ENCODE assay signal across 14 cellular contexts in the genomic region with DNA sequence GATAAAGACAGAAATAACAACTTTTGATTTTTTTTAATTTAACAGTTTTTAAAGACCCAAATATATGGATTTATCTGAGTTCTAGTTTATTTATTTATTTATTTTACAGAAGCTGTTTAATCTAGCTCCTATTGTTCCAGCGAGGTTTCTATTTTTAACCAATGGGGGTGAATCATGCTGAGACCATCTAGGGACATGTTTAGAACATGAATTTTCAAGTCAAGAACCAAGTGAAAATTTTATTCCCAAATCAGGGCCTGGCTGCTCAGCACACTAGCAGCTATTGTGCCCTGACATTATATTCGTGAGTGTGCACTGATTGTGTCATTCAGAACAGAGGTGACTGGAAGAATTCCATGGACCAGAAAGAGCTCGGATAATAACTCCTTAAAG. TPM values are rescaled to one million over a fixed set of nuclear protein-coding genes. Genes with fewer than 3 reads are reported as not detected.
DNase-seq lines count a peak whose midpoint lies in the region; ATAC-seq and TF ChIP-seq lines count a peak whose summit lies in the region.
"Had no signal": no experiment of that assay in that cellular context is flagged by ENCODE, and none has a peak within 500 bp of the region (broad histone marks: within the 10 kb centered on the region; RNA-seq: fewer than 3 reads in every experiment).

No MANE protein-coding gene starts in this region.

- H3K36me3 Mint-ChIP-seq in activated naive CD4-positive, alpha-beta T cell treated with anti-CD3 and anti-CD28 coated beads, Interleukin-2, amount 50 U/mL, for 24 hours: peaks cover 3% of the 10 kb centered on the region
- H3K36me3 Mint-ChIP-seq in activated CD4-positive, alpha-beta T cell treated with anti-CD3 and anti-CD28 coated beads, Interleukin-2, amount 10 ng/mL, durations not matched to agents 24 days and 14 days (ENCODE audit: low read depth): peaks cover 4% of the 10 kb centered on the region
- H3K36me3 Mint-ChIP-seq: brain had no signal

- H3K9ac ChIP-seq in muscle layer of colon (ENCODE audit: low read length): peak overlapping the region; percentile 49

- H3K4me1 Mint-ChIP-seq in activated naive CD4-positive, alpha-beta T cell treated with anti-CD3 and anti-CD28 coated beads, Interleukin-2, amount 50 U/mL, for 24 hours: peaks cover 71% of the 10 kb centered on the region
- peaks cover 20% of the 10 kb centered on the region for H3K4me1 Mint-ChIP-seq in activated CD4-positive, alpha-beta T cell treated with anti-CD3 and anti-CD28 coated beads, Interleukin-2, amount 10 ng/mL, durations not matched to agents 24 days and 14 days

- H3K27ac ChIP-seq in coronary artery (peak overlapping the region; percentile 65 to 87), muscle layer of colon (ENCODE audit: low read depth, low read length) (peak overlapping the region; percentile 64), upper lobe of right lung (peak overlapping the region; percentile 21)
- H3K27ac ChIP-seq: A549 had no signal

- H3K27ac Mint-ChIP-seq in activated naive CD4-positive, alpha-beta T cell treated with anti-CD3 and anti-CD28 coated beads, Interleukin-2, amount 50 U/mL, for 24 hours: peak overlapping the region; percentile 62
- H3K27ac Mint-ChIP-seq in activated CD4-positive, alpha-beta T cell treated with anti-CD3 and anti-CD28 coated beads, Interleukin-2, amount 10 ng/mL, durations not matched to agents 24 days and 14 days: no peak overlapping the region

- H3K9me3 ChIP-seq in muscle layer of colon (ENCODE audit: low read length): no peaks in the 10 kb centered on the region
- no peaks in the 10 kb centered on the region for H3K9me3 ChIP-seq in upper lobe of right lung
- H3K9me3 ChIP-seq: A549 had no signal

- H3K36me3 ChIP-seq in muscle layer of colon (ENCODE audit: insufficient read depth, low read length) (no peaks in the 10 kb centered on the region), upper lobe of right lung (no peaks in the 10 kb centered on the region)

- H3K4me3 ChIP-seq in coronary artery (peak overlapping the region; percentile 21), muscle layer of colon (ENCODE audit: low read depth in 1 of 2, low read length in 2 of 2) (peak overlapping the region in 1 of 2 donors; percentile 14), upper lobe of right lung (no peak overlapping the region)
- H3K4me3 ChIP-seq: A549 had no signal

- no peaks in the 10 kb centered on the region for H3K9me3 Mint-ChIP-seq in activated naive CD4-positive, alpha-beta T cell treated with anti-CD3 and anti-CD28 coated beads, Interleukin-2, amount 50 U/mL, for 24 hours
- no peaks in the 10 kb centered on the region for H3K9me3 Mint-ChIP-seq in activated CD4-positive, alpha-beta T cell treated with anti-CD3 and anti-CD28 coated beads, Interleukin-2, amount 10 ng/mL, durations not matched to agents 24 days and 14 days
- H3K9me3 Mint-ChIP-seq: brain had no signal

- intact Hi-C loops in upper lobe of right lung (cut with DNase I): no loop called here
- intact Hi-C loops in activated CD4-positive, alpha-beta T cell treated with anti-CD3 and anti-CD28 coated beads, Interleukin-2, amount 10 ng/mL, durations not matched to agents 24 days and 14 days (cut with micrococcal nuclease): no loop called here

- no peaks in the 10 kb centered on the region for H3K27me3 ChIP-seq in muscle layer of colon (ENCODE audit: control insufficient read depth in 1 of 2, insufficient read depth in 2 of 2, low read length in 2 of 2)
- no peaks in the 10 kb centered on the region for H3K27me3 ChIP-seq in upper lobe of right lung

- H3K4me1 ChIP-seq in muscle layer of colon (ENCODE audit: insufficient read depth, low read length): peaks cover 68% of the 10 kb centered on the region
- H3K4me1 ChIP-seq in upper lobe of right lung: peaks cover 14% of the 10 kb centered on the region
- H3K4me1 ChIP-seq: A549 had no signal

- TF ChIP-seq CTCF in coronary artery (IDR thresholded peaks at IDR 0.05): no peak
- TF ChIP-seq CTCF in upper lobe of right lung (IDR thresholded peaks at IDR 0.05): no peak

- no peaks in the 10 kb centered on the region for H3K27me3 Mint-ChIP-seq in activated naive CD4-positive, alpha-beta T cell treated with anti-CD3 and anti-CD28 coated beads, Interleukin-2, amount 50 U/mL, for 24 hours
- no peaks in the 10 kb centered on the region for H3K27me3 Mint-ChIP-seq in activated CD4-positive, alpha-beta T cell treated with anti-CD3 and anti-CD28 coated beads, Interleukin-2, amount 10 ng/mL, durations not matched to agents 24 days and 14 days
- H3K27me3 Mint-ChIP-seq: brain had no signal

- ATAC-seq in upper lobe of right lung (peak; percentile 42), GM21737 (IDR thresholded peaks at IDR 0.05; ENCODE audit: unreplicated experiment) (no peak)

- no peak overlapping the region for H3K4me3 Mint-ChIP-seq in activated naive CD4-positive, alpha-beta T cell treated with anti-CD3 and anti-CD28 coated beads, Interleukin-2, amount 50 U/mL, for 24 hours
- H3K4me3 Mint-ChIP-seq in activated CD4-positive, alpha-beta T cell treated with anti-CD3 and anti-CD28 coated beads, Interleukin-2, amount 10 ng/mL, durations not matched to agents 24 days and 14 days: no peak overlapping the region

- no peak for DNase-seq in activated naive CD4-positive, alpha-beta T cell treated with Interleukin-2 at 50 U/mL for 16 hours
- DNase-seq in coronary artery (ENCODE audit: low spot score): no peak
- no peak for DNase-seq in upper lobe of right lung
- no peak for DNase-seq in AML-193 (lab: John Stamatoyannopoulos, UW)
- DNase-seq in activated CD4-positive, alpha-beta T cell treated with anti-CD3 and anti-CD28 coated beads, Interleukin-2, amount 10 ng/mL, durations not matched to agents 24 days and 14 days: no peak
- DNase-seq: foreskin melanocyte, NCI-H1436, retina, T-helper 2 cell had no signal

RNA-seq across cellular contexts. Expression of gene MPP7, which starts 24.6 kb away (rescaled TPM):
- 36.8 TPM for total RNA-seq in upper lobe of right lung
- total RNA-seq in activated CD4-positive, alpha-beta T cell treated with anti-CD3 and anti-CD28 coated beads, Interleukin-2, amount 10 ng/mL, durations not matched to agents 24 days and 14 days: 0.43 and 0.54 TPM in 2 replicates

Comparison
In these comparisons a context has a peak if more than half of its experiments do, and no peak if none do; other contexts are left out.
1. H3K27ac ChIP-seq: peak in every context shown above with its lines; median percentile 76 in coronary artery; 64 in muscle layer of colon; 21 in upper lobe of right lung.
2. RNA of gene MPP7, which starts 24.6 kb away (total RNA-seq): 36.8 TPM in upper lobe of right lung (single experiment); 0.43 to 0.54 TPM in activated CD4-positive, alpha-beta T cell treated with anti-CD3 and anti-CD28 coated beads, Interleukin-2, amount 10 ng/mL, durations not matched to agents 24 days and 14 days; every median in the first group is over 10 times any median in the second.